Comparison of ENCODE assay signal across 17 cellular contexts in the genomic region with DNA sequence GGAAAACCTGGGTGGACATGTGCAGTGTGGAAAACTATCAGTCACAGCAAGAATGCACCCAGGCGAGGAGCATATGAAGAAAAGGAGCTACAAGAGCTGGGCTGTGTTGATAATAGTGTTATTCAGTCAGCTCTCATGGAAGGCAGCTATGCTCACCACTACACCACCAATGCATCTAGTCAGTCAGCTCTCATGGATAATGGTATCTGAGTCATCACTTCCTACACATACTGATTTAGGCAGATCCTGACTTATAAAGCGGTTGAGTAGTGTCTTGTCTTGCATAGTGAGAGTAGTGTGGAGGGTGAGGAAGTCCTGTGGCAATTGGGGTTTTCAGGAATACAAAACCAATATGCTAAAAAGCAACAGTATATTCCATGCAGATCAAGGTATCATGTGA.
"Had no signal": no experiment of that assay in that cellular context is flagged by ENCODE, and none has a peak within 500 bp of the region (broad histone marks: within the 10 kb centered on the region; RNA-seq: fewer than 3 reads in every experiment).

No MANE protein-coding gene starts in this region.

- H3K4me1 ChIP-seq: body of pancreas, foreskin keratinocyte, sigmoid colon, uterus had no signal

- H3K4me1 Mint-ChIP-seq: nephron had no signal

- ATAC-seq: activated CD8-positive, alpha-beta T cell treated with anti-CD3 and anti-CD28 coated beads for 36 hours; body of pancreas; foreskin keratinocyte; left lobe of liver; stimulated activated naive CD8-positive, alpha-beta T cell treated with anti-CD3 and anti-CD28 coated beads, Interleukin-15, Interleukin-2, amounts not matched to agents 100 U/mL and 50 U/mL, for 24 hours had no signal

- H3K9me3 ChIP-seq: body of pancreas had no signal

- H3K4me3 ChIP-seq: body of pancreas, sigmoid colon, uterus had no signal

- H3K4me3 Mint-ChIP-seq: activated CD8-positive, alpha-beta T cell treated with anti-CD3 and anti-CD28 coated beads for 36 hours; activated naive CD4-positive, alpha-beta T cell treated with anti-CD3 and anti-CD28 coated beads for 36 hours; nephron had no signal

- H3K36me3 ChIP-seq: uterus had no signal

- DNase-seq: activated CD4-positive, alpha-beta T cell treated with anti-CD3 and anti-CD28 coated beads for 4 hours; activated CD8-positive, alpha-beta memory T cell treated with anti-CD3 and anti-CD28 coated beads, Interleukin-2, amount 50 U/mL, for 48 hours; activated CD8-positive, alpha-beta T cell treated with anti-CD3 and anti-CD28 coated beads for 36 hours; activated naive CD4-positive, alpha-beta T cell treated with anti-CD3 and anti-CD28 coated beads for 36 hours; body of pancreas; mesendoderm; sigmoid colon; stimulated activated CD4-positive, alpha-beta T cell treated with anti-CD3 and anti-CD28 coated beads, Interleukin-2, amount 100 ng/mL, for 48 hours; stimulated activated naive CD8-positive, alpha-beta T cell treated with anti-CD3 and anti-CD28 coated beads, Interleukin-15, Interleukin-2, amounts not matched to agents 100 U/mL and 50 U/mL, for 24 hours; T1000; uterus had no signal

- H3K27me3 Mint-ChIP-seq: activated CD8-positive, alpha-beta T cell treated with anti-CD3 and anti-CD28 coated beads for 36 hours had no signal

- H3K27ac Mint-ChIP-seq: activated CD8-positive, alpha-beta T cell treated with anti-CD3 and anti-CD28 coated beads for 36 hours; activated naive CD4-positive, alpha-beta T cell treated with anti-CD3 and anti-CD28 coated beads for 36 hours; nephron had no signal

- H3K27ac ChIP-seq: body of pancreas, foreskin keratinocyte, sigmoid colon, uterus, VCaP had no signal

- H3K27me3 ChIP-seq: body of pancreas, foreskin keratinocyte, sigmoid colon, uterus had no signal

- FAIRE-seq: endometrium, islet of Langerhans had no signal
